15 cellular contexts compared by ENCODE assay signal in the genomic region with DNA sequence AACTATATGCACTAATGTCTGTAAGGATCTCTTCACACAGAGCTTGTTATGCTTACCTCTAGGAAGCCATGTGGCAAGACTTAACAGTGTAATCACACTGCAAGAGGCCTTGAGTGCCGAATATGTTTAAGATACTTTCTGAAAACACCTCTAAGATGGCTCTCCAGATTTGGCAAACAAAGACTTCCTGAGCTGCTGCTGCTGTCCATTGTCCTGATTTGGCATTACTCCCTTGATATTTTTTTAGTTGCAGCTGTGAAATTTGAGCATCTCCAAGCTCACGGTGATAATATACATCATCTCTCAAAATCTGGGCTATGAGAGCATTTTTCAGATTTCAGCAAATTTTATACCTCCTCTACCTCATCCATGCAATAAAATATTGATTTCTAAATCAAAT.
DNase-seq lines count a peak whose midpoint lies in the region; ATAC-seq and TF ChIP-seq lines count a peak whose summit lies in the region.
"Had no signal": no experiment of that assay in that cellular context is flagged by ENCODE, and none has a peak within 500 bp of the region (broad histone marks: within the 10 kb centered on the region; RNA-seq: fewer than 3 reads in every experiment).

No MANE protein-coding gene starts in this region.

- ATAC-seq in SK-N-SH treated with all-trans-retinoic acid at 6 μM for 48 hours (no peak), HG03457 (IDR thresholded peaks at IDR 0.05; ENCODE audit: unreplicated experiment) (no peak)
- ATAC-seq: sciatic nerve had no signal

- TF ChIP-seq CTCF in SK-N-SH (IDR thresholded peaks at IDR 0.05) = no peak
- no peak for TF ChIP-seq CTCF in endothelial cell (IDR thresholded peaks at IDR 0.05; ENCODE audit: unreplicated experiment)

- H4K20me1 ChIP-seq in SK-N-SH (ENCODE audit: insufficient read depth) = no peaks in the 10 kb centered on the region

- no peaks in the 10 kb centered on the region for H3K4me1 Mint-ChIP-seq in endothelial cell (ENCODE audit: unreplicated experiment)

- no peaks in the 10 kb centered on the region for H3K9me2 ChIP-seq in SK-N-SH

- H3K9me3 Mint-ChIP-seq in endothelial cell (ENCODE audit: unreplicated experiment) = no peaks in the 10 kb centered on the region

- no peak overlapping the region for H3K4me3 ChIP-seq in SK-N-SH (ENCODE audit: low read depth in 2 of 2, low read length in 1 of 2)
- H3K4me3 ChIP-seq: SJSA1, tibial artery had no signal

- no peaks in the 10 kb centered on the region for H3K79me2 ChIP-seq in SK-N-SH (ENCODE audit: insufficient read depth)

- H3F3A ChIP-seq in SK-N-SH (replicated peaks; ENCODE audit: insufficient read depth) = no peaks in the 10 kb centered on the region

- no peak for TF ChIP-seq EP300 in SK-N-SH (IDR thresholded peaks at IDR 0.05; ENCODE audit: borderline replicate concordance in 1 of 2, low read depth in 1 of 2, low read length in 1 of 2)

- POLR2A ChIA-PET in SK-N-SH (lab: Yijun Ruan, JAX) = no interaction called here

- H3K4me1 ChIP-seq in SK-N-SH (ENCODE audit: control insufficient read depth in 1 of 2, insufficient read depth in 2 of 2, low read depth in 1 of 2, low read length in 1 of 2) = no peaks in the 10 kb centered on the region
- H3K4me1 ChIP-seq: SJSA1, tibial artery had no signal

- 0% methylated on average over 2 of the region's 2 CpGs for WGBS in SK-N-SH (ENCODE audit: low lambda C conversion rate)

- no peaks in the 10 kb centered on the region for H3K36me3 ChIP-seq in SK-N-SH (replicated peaks in 1 of 2; ENCODE audit: control insufficient read depth in 1 of 2, insufficient read depth in 2 of 2, low read length in 1 of 2)
- H3K36me3 ChIP-seq: SJSA1, tibial artery had no signal

- CTCF ChIA-PET in SK-N-SH (lab: Yijun Ruan, JAX) = no interaction called here

- no peak overlapping the region for H3K27ac Mint-ChIP-seq in endothelial cell (ENCODE audit: unreplicated experiment)

- H3K27ac ChIP-seq in SK-N-SH (ENCODE audit: low read depth in 2 of 2, low read length in 1 of 2) (no peak overlapping the region), substantia nigra (ENCODE audit: low read depth, low read length, poor library complexity, severe bottlenecking) (no peak overlapping the region)
- H3K27ac ChIP-seq: HL-60, SJSA1, tibial artery had no signal

- no peak overlapping the region for H2AFZ ChIP-seq in SK-N-SH (ENCODE audit: low read depth)

- TF ChIP-seq RAD21 in SK-N-SH (IDR thresholded peaks at IDR 0.05; ENCODE audit: low read length) = no peak

- DNase-seq in SK-N-SH (no peak), endothelial cell (ENCODE audit: low spot score) (peak; percentile 9), renal cortical epithelial cell (ENCODE audit: low read depth) (peak; percentile 16), NCI-H1436 (lab: John Stamatoyannopoulos, UW) (no peak), substantia nigra (lab: John Stamatoyannopoulos, UW) (no peak)
- DNase-seq: activated gamma-delta T cell treated with Interleukin-2 at 50 U/mL for 16 hours; NCI-H2107; stimulated activated CD4-positive, alpha-beta T cell treated with anti-CD3 and anti-CD28 coated beads, Interleukin-4, amount 100 ng/mL, for 4 hours; tibial artery had no signal

- no peak overlapping the region for H3K4me3 Mint-ChIP-seq in endothelial cell (ENCODE audit: unreplicated experiment)

- H3K27me3 Mint-ChIP-seq in endothelial cell (ENCODE audit: unreplicated experiment) = no peaks in the 10 kb centered on the region

- H3K9me3 ChIP-seq in SK-N-SH = no peaks in the 10 kb centered on the region
- H3K9me3 ChIP-seq: SJSA1, tibial artery had no signal

- no peaks in the 10 kb centered on the region for H3K36me3 Mint-ChIP-seq in endothelial cell (ENCODE audit: low read depth, unreplicated experiment)

- H3K27me3 ChIP-seq in SK-N-SH (ENCODE audit: insufficient read depth) = no peaks in the 10 kb centered on the region
- H3K27me3 ChIP-seq: SJSA1, tibial artery had no signal

- no peak overlapping the region for H3K4me2 ChIP-seq in SK-N-SH

- H3K9ac ChIP-seq in SK-N-SH = no peak overlapping the region

TF ChIP-seq in SK-N-SH, 30 proteins besides CTCF, POLR2A, EP300 and RAD21 (continues in another document):
- TF ChIP-seq, protein P1, sequence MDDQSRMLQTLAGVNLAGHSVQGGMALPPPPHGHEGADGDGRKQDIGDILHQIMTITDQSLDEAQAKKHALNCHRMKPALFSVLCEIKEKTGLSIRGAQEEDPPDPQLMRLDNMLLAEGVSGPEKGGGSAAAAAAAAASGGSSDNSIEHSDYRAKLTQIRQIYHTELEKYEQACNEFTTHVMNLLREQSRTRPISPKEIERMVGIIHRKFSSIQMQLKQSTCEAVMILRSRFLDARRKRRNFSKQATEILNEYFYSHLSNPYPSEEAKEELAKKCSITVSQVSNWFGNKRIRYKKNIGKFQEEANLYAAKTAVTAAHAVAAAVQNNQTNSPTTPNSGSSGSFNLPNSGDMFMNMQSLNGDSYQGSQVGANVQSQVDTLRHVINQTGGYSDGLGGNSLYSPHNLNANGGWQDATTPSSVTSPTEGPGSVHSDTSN (IDR thresholded peaks at IDR 0.05) = no peak

TF ChIP-seq in SK-N-SH treated with all-trans-retinoic acid at 6 μM for 48 hours, 23 proteins besides CTCF, POLR2A, EP300 and RAD21 (continues in another document):
- TF ChIP-seq OSR1 (CRISPR knock-in tag; IDR thresholded peaks at IDR 0.05) = no peak
- no peak for TF ChIP-seq SNAI2 (CRISPR knock-in tag; IDR thresholded peaks at IDR 0.05)
- TF ChIP-seq, protein P2, sequence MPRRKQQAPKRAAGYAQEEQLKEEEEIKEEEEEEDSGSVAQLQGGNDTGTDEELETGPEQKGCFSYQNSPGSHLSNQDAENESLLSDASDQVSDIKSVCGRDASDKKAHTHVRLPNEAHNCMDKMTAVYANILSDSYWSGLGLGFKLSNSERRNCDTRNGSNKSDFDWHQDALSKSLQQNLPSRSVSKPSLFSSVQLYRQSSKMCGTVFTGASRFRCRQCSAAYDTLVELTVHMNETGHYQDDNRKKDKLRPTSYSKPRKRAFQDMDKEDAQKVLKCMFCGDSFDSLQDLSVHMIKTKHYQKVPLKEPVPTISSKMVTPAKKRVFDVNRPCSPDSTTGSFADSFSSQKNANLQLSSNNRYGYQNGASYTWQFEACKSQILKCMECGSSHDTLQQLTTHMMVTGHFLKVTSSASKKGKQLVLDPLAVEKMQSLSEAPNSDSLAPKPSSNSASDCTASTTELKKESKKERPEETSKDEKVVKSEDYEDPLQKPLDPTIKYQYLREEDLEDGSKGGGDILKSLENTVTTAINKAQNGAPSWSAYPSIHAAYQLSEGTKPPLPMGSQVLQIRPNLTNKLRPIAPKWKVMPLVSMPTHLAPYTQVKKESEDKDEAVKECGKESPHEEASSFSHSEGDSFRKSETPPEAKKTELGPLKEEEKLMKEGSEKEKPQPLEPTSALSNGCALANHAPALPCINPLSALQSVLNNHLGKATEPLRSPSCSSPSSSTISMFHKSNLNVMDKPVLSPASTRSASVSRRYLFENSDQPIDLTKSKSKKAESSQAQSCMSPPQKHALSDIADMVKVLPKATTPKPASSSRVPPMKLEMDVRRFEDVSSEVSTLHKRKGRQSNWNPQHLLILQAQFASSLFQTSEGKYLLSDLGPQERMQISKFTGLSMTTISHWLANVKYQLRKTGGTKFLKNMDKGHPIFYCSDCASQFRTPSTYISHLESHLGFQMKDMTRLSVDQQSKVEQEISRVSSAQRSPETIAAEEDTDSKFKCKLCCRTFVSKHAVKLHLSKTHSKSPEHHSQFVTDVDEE (CRISPR knock-in tag; IDR thresholded peaks at IDR 0.05) = no peak

TF ChIP-seq in PFSK-1, 5 proteins besides CTCF, POLR2A, EP300 and RAD21:
- TF ChIP-seq, protein P3, sequence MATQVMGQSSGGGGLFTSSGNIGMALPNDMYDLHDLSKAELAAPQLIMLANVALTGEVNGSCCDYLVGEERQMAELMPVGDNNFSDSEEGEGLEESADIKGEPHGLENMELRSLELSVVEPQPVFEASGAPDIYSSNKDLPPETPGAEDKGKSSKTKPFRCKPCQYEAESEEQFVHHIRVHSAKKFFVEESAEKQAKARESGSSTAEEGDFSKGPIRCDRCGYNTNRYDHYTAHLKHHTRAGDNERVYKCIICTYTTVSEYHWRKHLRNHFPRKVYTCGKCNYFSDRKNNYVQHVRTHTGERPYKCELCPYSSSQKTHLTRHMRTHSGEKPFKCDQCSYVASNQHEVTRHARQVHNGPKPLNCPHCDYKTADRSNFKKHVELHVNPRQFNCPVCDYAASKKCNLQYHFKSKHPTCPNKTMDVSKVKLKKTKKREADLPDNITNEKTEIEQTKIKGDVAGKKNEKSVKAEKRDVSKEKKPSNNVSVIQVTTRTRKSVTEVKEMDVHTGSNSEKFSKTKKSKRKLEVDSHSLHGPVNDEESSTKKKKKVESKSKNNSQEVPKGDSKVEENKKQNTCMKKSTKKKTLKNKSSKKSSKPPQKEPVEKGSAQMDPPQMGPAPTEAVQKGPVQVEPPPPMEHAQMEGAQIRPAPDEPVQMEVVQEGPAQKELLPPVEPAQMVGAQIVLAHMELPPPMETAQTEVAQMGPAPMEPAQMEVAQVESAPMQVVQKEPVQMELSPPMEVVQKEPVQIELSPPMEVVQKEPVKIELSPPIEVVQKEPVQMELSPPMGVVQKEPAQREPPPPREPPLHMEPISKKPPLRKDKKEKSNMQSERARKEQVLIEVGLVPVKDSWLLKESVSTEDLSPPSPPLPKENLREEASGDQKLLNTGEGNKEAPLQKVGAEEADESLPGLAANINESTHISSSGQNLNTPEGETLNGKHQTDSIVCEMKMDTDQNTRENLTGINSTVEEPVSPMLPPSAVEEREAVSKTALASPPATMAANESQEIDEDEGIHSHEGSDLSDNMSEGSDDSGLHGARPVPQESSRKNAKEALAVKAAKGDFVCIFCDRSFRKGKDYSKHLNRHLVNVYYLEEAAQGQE (IDR thresholded peaks at IDR 0.05; ENCODE audit: insufficient read depth in 1 of 2, low read depth in 2 of 2, low read length in 2 of 2) = peak; percentile 80 to 97
- TF ChIP-seq TAF1 (IDR thresholded peaks at IDR 0.05; ENCODE audit: borderline replicate concordance, insufficient read depth, low read length) = no peak

Comparison
In these comparisons a context has a peak if more than half of its experiments do, and no peak if none do; other contexts are left out.
1. DNase-seq: peak in endothelial cell (single experiment) and renal cortical epithelial cell (single experiment); none in SK-N-SH (single experiment), NCI-H1436 (single experiment) and substantia nigra (0 of 49).